Comparison of ENCODE assay signal across 7 cellular contexts in genomic region chr22:43088616-43088978, GRCh38. TPM values are rescaled to one million over a fixed set of nuclear protein-coding genes. Genes with fewer than 3 reads are reported as not detected.
A peak's percentile ranks its signal among the peaks of the same experiment; 100 is the strongest.
DNase-seq lines count a peak whose midpoint lies in the region; ATAC-seq and TF ChIP-seq lines count a peak whose summit lies in the region.

No MANE protein-coding gene starts in this region.

- H3K36me3 Mint-ChIP-seq in GM23338 (ENCODE audit: low read depth): peaks cover 4% of the 10 kb centered on the region; the same call in 1 of the 3 replicates

- H3K79me2 ChIP-seq in GM23338 (replicated peaks; ENCODE audit: insufficient read depth): no peaks in the 10 kb centered on the region

- peak; percentile 5 for ATAC-seq in GM23338
- no peak for ATAC-seq in Panc1
- no peak for ATAC-seq in GM18520 (IDR thresholded peaks at IDR 0.05; ENCODE audit: unreplicated experiment)
- no peak for ATAC-seq in omental fat pad (ENCODE audit: low FRiP score)

- no peaks in the 10 kb centered on the region for H3K9me2 ChIP-seq in GM23338 (ENCODE audit: insufficient read depth)

- in situ Hi-C loops in Panc1 (cut with HindIII; ENCODE audit: low pct_unique_long_range_greater_than_20kb, low sequenced_read_pairs): no loop called here

- no peaks in the 10 kb centered on the region for H3K4me1 Mint-ChIP-seq in GM23338

- no peaks in the 10 kb centered on the region for H3K9me3 ChIP-seq in Panc1 (ENCODE audit: control insufficient read depth, insufficient read depth, low read depth, low read length)
- no peaks in the 10 kb centered on the region for H3K9me3 ChIP-seq in skeletal muscle tissue (ENCODE audit: control insufficient read depth in 3 of 3, low read length in 3 of 3)

- H3K27ac ChIP-seq in GM23338 (ENCODE audit: low read depth) (peak overlapping the region; percentile 28; the same call in 1 of the 2 replicates), Panc1 (ENCODE audit: low read length) (peak overlapping the region; percentile 84), skeletal muscle tissue (ENCODE audit: low read depth, low read length) (no peak overlapping the region)

- peak overlapping the region; percentile 44 to 83 (median 79) for H3K9ac ChIP-seq in skeletal muscle tissue (ENCODE audit: low read depth in 1 of 3, low read length in 3 of 3)

- peak overlapping the region; percentile 80 for H2AFZ ChIP-seq in GM23338

- H3K27ac Mint-ChIP-seq in GM23338: peak overlapping the region; percentile 32; the same call in 1 of the 2 replicates

- DNase-seq in GM23338 (ENCODE audit: low spot score) (no peak), Panc1 (ENCODE audit: low read depth, low spot score) (no peak), fibroblast of pulmonary artery (ENCODE audit: low read depth) (no peak), omental fat pad (ENCODE audit: low spot score) (no peak), ureter (ENCODE audit: low spot score) (no peak)

- no TSS peak for BruUV-seq in Panc1 (replicated peaks; lab: Mats Ljungman, UMichigan)

- peak overlapping the region; percentile 84 for H3K4me2 ChIP-seq in GM23338

- TF ChIP-seq CTCF in GM23338 (conservative IDR thresholded peaks at IDR 0.05; ENCODE audit: low read depth in 2 of 2) (no peak), Panc1 (IDR thresholded peaks at IDR 0.05) (no peak), fibroblast of pulmonary artery (IDR thresholded peaks at IDR 0.05; ENCODE audit: low read length, missing control alignments) (no peak), omental fat pad (IDR thresholded peaks at IDR 0.05) (no peak)

- H3K4me3 ChIP-seq in GM23338 (peak overlapping the region; percentile 70), Panc1 (ENCODE audit: low read depth in 2 of 2, low read length in 2 of 2) (peak overlapping the region; percentile 66 to 82), fibroblast of pulmonary artery (replicated peaks; ENCODE audit: low read depth, low read length) (peak overlapping the region; percentile 78), skeletal muscle tissue (ENCODE audit: low read length in 3 of 3) (peak overlapping the region; percentile 90 to 95 (median 93))

- no peaks in the 10 kb centered on the region for H4K20me1 ChIP-seq in GM23338 (replicated peaks; ENCODE audit: insufficient read depth)

- no peaks in the 10 kb centered on the region for H3K9me3 Mint-ChIP-seq in GM23338

- POLR2A ChIA-PET in Panc1 (lab: Charles Lee): no interaction called here

- peak overlapping the region; percentile 84 for H3K4me3 Mint-ChIP-seq in GM23338

- CTCF ChIA-PET in Panc1 (lab: Charles Lee): interaction anchor here (0.7 kb wide), 1 partner anchor 12 kb away, joined by 6 read pairs; no protein-coding TSS in a partner anchor

- H3K27me3 ChIP-seq in GM23338 (ENCODE audit: insufficient read depth) (no peaks in the 10 kb centered on the region), Panc1 (ENCODE audit: control insufficient read depth, insufficient read depth, low read length) (no peaks in the 10 kb centered on the region), skeletal muscle tissue (ENCODE audit: control insufficient read depth in 3 of 3, insufficient read depth in 3 of 3, low read length in 3 of 3) (no peaks in the 10 kb centered on the region)

- H3K4me1 ChIP-seq in GM23338 (ENCODE audit: insufficient read depth) (no peaks in the 10 kb centered on the region), Panc1 (ENCODE audit: control insufficient read depth, insufficient read depth, low read length) (peaks cover 3% of the 10 kb centered on the region; the same call in 1 of the 2 replicates), skeletal muscle tissue (ENCODE audit: control insufficient read depth in 3 of 3, insufficient read depth in 3 of 3, low read length in 3 of 3) (peaks cover 4 to 6% (median 5%) of the 10 kb centered on the region in 3 donors)

- H3K36me3 ChIP-seq in GM23338 (ENCODE audit: insufficient read depth) (no peaks in the 10 kb centered on the region; the same call in 1 of the 2 replicates), Panc1 (ENCODE audit: control insufficient read depth, insufficient read depth, low read length) (no peaks in the 10 kb centered on the region), skeletal muscle tissue (ENCODE audit: control insufficient read depth in 3 of 3, insufficient read depth in 3 of 3, low read length in 3 of 3) (no peaks in the 10 kb centered on the region)

- H3K27me3 Mint-ChIP-seq in GM23338 (ENCODE audit: insufficient read depth, low read depth, poor library complexity): no peaks in the 10 kb centered on the region

- intact Hi-C loops in Panc1 (cut with micrococcal nuclease; ENCODE audit: unreplicated experiment): no loop called here

- H3F3A ChIP-seq in GM23338 (replicated peaks; ENCODE audit: low read depth): 0 out of 2 replicates have a peak, but pooled peaks cover 5% of the 10 kb centered on the region

TF ChIP-seq in GM23338, 12 proteins besides CTCF, POLR2A, EP300 and RAD21 (continues in another document):
- no peak for TF ChIP-seq ZNF331 (CRISPR knock-in tag; IDR thresholded peaks at IDR 0.05; ENCODE audit: low read depth)
- TF ChIP-seq EZH2phosphoT487 (IDR thresholded peaks at IDR 0.05; ENCODE audit: unreplicated experiment): no peak
- TF ChIP-seq REST (IDR thresholded peaks at IDR 0.05; ENCODE audit: unreplicated experiment): no peak
- no peak for TF ChIP-seq ETS1 (IDR thresholded peaks at IDR 0.05)

RNA-seq across cellular contexts. Expression of gene TTLL1, which starts 0.6 kb away (rescaled TPM):
- total RNA-seq in GM23338 (2014; rRNA removed; shearing (Covaris generic)): 3.5 and 5.5 TPM in 2 replicates
- 6.2 and 6.8 TPM in 2 replicates for polyA plus RNA-seq in GM23338 (2016; fragmentation: Nextera tagmentation; extraction: Ambion mirVana)
- total RNA-seq in Panc1 (2021; ENCODE audit: unreplicated experiment) (4.6 TPM), skeletal muscle tissue (8.9 TPM), omental fat pad (1 to 10 TPM; 2.2 to 5.3 (median 3.6) TPM), ureter (12.9 TPM)
- 9.6 TPM for polyA plus RNA-seq in Panc1 (2012; ENCODE audit: insufficient read length)

RNA-seq across cellular contexts. Expression of gene BIK, which starts 22.0 kb away (rescaled TPM):
- total RNA-seq in GM23338 (2014; rRNA removed; shearing (Covaris generic)): 5.6 and 9.8 TPM in 2 replicates
- polyA plus RNA-seq in GM23338 (2016; fragmentation: Nextera tagmentation; extraction: Ambion mirVana): 9.6 and 10.4 TPM in 2 replicates
- total RNA-seq in Panc1 (2021; ENCODE audit: unreplicated experiment) (0.18 TPM), skeletal muscle tissue (0.52 TPM), omental fat pad (1 to 10 TPM in 1 of 4 donors, under 1 TPM in 1, not detected in 2; 0.93 to 1.7 TPM), ureter (2.5 TPM)
- not detected for polyA plus RNA-seq in Panc1 (2012; ENCODE audit: insufficient read length)

RNA-seq across cellular contexts. Expression of gene MCAT, which starts 54.6 kb away (rescaled TPM):
- 12.3 and 16.9 TPM in 2 replicates for total RNA-seq in GM23338 (2014; rRNA removed; shearing (Covaris generic))
- 9.7 and 10.4 TPM in 2 replicates for polyA plus RNA-seq in GM23338 (2016; fragmentation: Nextera tagmentation; extraction: Ambion mirVana)
- total RNA-seq in Panc1 (2021; ENCODE audit: unreplicated experiment) (16.3 TPM), skeletal muscle tissue (8.4 TPM), omental fat pad (10 to 100 TPM; 19.3 to 28.6 (median 25.2) TPM), ureter (19.5 TPM)
- polyA plus RNA-seq in Panc1 (2012; ENCODE audit: insufficient read length): 25.1 TPM
